In the genomic region with DNA sequence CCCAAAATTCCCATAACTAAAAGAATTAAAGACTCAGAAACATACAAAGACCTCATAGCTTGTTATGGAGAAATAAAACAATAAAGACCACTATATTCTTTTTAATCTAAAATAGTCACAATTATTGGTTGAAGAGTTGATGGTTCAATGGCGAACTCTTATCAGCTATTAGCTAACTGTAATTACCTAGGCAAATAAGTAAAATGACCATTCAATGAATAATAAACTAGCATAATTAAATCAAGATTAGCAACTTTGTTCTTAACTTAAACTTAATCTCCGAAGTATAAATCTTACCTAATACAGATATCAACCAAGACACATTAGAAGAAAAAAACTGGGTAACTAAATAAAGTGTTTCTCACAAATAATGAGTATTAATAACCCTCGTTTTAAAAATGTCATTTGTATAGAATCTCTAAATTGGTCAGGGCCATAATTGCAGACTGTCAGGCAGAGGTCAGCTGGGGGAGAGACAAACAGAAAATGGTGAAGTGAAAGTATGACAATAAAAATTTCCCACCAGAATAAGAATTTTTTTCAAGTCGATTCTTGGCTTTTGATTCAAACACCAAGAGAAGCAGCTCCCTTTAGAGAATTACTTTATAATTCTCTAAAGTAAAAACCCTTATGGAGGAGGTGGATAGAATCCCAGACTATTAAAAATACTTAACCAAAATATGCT, we compare ENCODE assay signal across 8 cellular contexts. TPM values are rescaled to one million over a fixed set of nuclear protein-coding genes. Genes with fewer than 3 reads are reported as not detected.
DNase-seq lines count a peak whose midpoint lies in the region; ATAC-seq and TF ChIP-seq lines count a peak whose summit lies in the region.

No MANE protein-coding gene starts in this region.

- H3K27ac Mint-ChIP-seq in endodermal cell, result no peak overlapping the region
- H3K27ac Mint-ChIP-seq in osteocyte (ENCODE audit: unreplicated experiment), result peak overlapping the region; percentile 93

- H3K4me1 ChIP-seq in ES-I3 (ENCODE audit: insufficient read depth, low read length), result peaks cover 4% of the 10 kb centered on the region; the same call in 1 of the 2 replicates
- peaks cover 4% of the 10 kb centered on the region for H3K4me1 ChIP-seq in endodermal cell (ENCODE audit: control insufficient read depth, insufficient read depth, low read length)

- H3K4me1 Mint-ChIP-seq in endodermal cell (peaks cover 7% of the 10 kb centered on the region), osteocyte (ENCODE audit: unreplicated experiment) (peaks cover 35% of the 10 kb centered on the region)

- H3K4me3 Mint-ChIP-seq in endodermal cell, result peak overlapping the region; percentile 68
- peak overlapping the region; percentile 95 for H3K4me3 Mint-ChIP-seq in osteocyte (ENCODE audit: unreplicated experiment)

- intact Hi-C loops in posterior cingulate gyrus (cut with DNase I), result loop anchor here (2.0 to 5.0 kb wide), 3 partner anchors 46 to 105 kb away; no protein-coding TSS in a partner anchor

- H3K4me3 ChIP-seq in endodermal cell (ENCODE audit: low read length), result peak overlapping the region; percentile 91

- H3K9me3 Mint-ChIP-seq in endodermal cell (no peaks in the 10 kb centered on the region), osteocyte (ENCODE audit: unreplicated experiment) (no peaks in the 10 kb centered on the region)

- peak; percentile 63 for DNase-seq in NOMO-1 treated with DMSO at 0.1 percent for 48 hours (lab: John Stamatoyannopoulos, UW; ENCODE audit: unreplicated experiment)
- DNase-seq in endodermal cell, result no peak
- no peak for DNase-seq in osteocyte (ENCODE audit: extremely low spot score, unreplicated experiment)
- DNase-seq in effector CD8-positive, alpha-beta T cell (lab: John Stamatoyannopoulos, UW), result no peak
- no peak for DNase-seq in posterior cingulate gyrus

- H3K36me3 ChIP-seq in ES-I3 (ENCODE audit: insufficient read depth, low read length), result no peaks in the 10 kb centered on the region
- H3K36me3 ChIP-seq in endodermal cell (ENCODE audit: control insufficient read depth, insufficient read depth, low read length), result no peaks in the 10 kb centered on the region

- peaks cover 12% of the 10 kb centered on the region for H3K27me3 ChIP-seq in endodermal cell (ENCODE audit: control insufficient read depth, insufficient read depth, low read length, poor library complexity, severe bottlenecking)

- H3K27ac ChIP-seq in endodermal cell (ENCODE audit: low read depth, low read length), result no peak overlapping the region

- H3K9me3 ChIP-seq in ES-I3 (ENCODE audit: control insufficient read depth, insufficient read depth, low read length), result no peaks in the 10 kb centered on the region
- no peaks in the 10 kb centered on the region for H3K9me3 ChIP-seq in endodermal cell (ENCODE audit: control insufficient read depth, low read length)

- WGBS in endodermal cell (ENCODE audit: insufficient coverage in 1 of 2, insufficient read length in 1 of 2), 2 experiments, result 68% methylated on average over 2 of the region's 4 CpGs; no CpG with 5 or more reads in 1 of the 2 experiments

- peak overlapping the region; percentile 56; the same call in 1 of the 2 replicates for H3K9ac ChIP-seq in ES-I3 (ENCODE audit: low read depth, low read length)
- peak overlapping the region; percentile 28 for H3K9ac ChIP-seq in endodermal cell (ENCODE audit: extremely low read depth, low read length, poor library complexity, severe bottlenecking)

- H3K27me3 Mint-ChIP-seq in endodermal cell (ENCODE audit: insufficient read depth) (peaks cover 10% of the 10 kb centered on the region), osteocyte (ENCODE audit: unreplicated experiment) (no peaks in the 10 kb centered on the region)

- no peak for TF ChIP-seq CTCF in endodermal cell (conservative IDR thresholded peaks at IDR 0.05)
- TF ChIP-seq CTCF in osteocyte (IDR thresholded peaks at IDR 0.05), result no peak

- ATAC-seq in activated CD4-positive, CD25-positive, alpha-beta regulatory T cell treated with anti-CD3 and anti-CD28 coated beads, Interleukin-2, amount 50 U/mL, for 24 hours, result no peak
- ATAC-seq in HG03139 (IDR thresholded peaks at IDR 0.05; ENCODE audit: unreplicated experiment), result no peak

- H3K36me3 Mint-ChIP-seq in endodermal cell (ENCODE audit: low read depth), result no peaks in the 10 kb centered on the region
- peaks cover 3% of the 10 kb centered on the region for H3K36me3 Mint-ChIP-seq in osteocyte (ENCODE audit: unreplicated experiment)

RNA-seq across cellular contexts. Expression of a gene that starts 1.7 kb away (rescaled TPM):
- total RNA-seq in endodermal cell (10 to 100 TPM; 27.0 to 53.3 TPM), osteocyte (108 and 112 TPM in 2 replicates)
- 22.6 TPM for polyA plus RNA-seq in endodermal cell (2013, experiment 1 of 2)
- polyA plus RNA-seq in endodermal cell (2013, experiment 2 of 2), result 22.4 TPM

RNA-seq across cellular contexts. Expression of a gene that starts 49.8 kb away (rescaled TPM):
- total RNA-seq in endodermal cell (under 1 TPM; 0.57 to 0.93 TPM), osteocyte (1.3 and 2.5 TPM in 2 replicates)
- 2.4 TPM for polyA plus RNA-seq in endodermal cell (2013, experiment 1 of 2)
- polyA plus RNA-seq in endodermal cell (2013, experiment 2 of 2), result 1.8 TPM
